15 cellular contexts compared by ENCODE assay signal in the genomic region with DNA sequence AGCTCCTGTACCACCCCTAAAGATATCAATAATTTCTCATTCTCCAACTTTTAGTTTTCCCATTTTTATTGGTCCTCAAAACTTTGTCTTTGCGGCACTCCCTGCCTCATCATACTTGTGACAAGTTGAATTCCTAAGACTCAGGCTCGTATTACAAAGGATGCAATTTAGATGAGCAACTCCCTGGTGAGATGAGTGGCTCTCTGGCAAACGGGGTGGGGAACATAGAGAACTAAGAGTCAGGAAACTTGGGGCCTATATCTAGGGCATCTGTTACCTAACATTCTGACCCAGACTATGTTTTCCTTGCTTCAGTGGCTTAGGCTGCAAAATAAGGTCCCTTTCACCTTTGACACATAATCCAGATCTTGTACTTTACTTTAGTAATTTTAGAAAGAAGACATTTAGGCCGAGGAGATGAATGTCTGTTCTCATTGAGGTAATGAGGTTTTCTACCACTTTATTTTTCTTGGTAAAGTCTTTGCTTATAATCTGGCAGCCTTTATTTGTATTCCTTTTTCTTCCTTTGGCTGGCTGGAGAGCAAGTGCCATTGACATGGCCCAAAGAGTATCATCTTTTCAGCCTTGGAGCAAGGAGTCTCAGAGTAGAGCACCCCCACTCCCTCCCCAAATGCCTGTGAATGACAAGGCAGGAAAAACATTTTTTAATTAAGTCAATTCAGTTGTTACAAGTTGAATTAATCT. TPM values are rescaled to one million over a fixed set of nuclear protein-coding genes. Genes with fewer than 3 reads are reported as not detected.
DNase-seq lines count a peak whose midpoint lies in the region; ATAC-seq and TF ChIP-seq lines count a peak whose summit lies in the region.
"Had no signal": no experiment of that assay in that cellular context is flagged by ENCODE, and none has a peak within 500 bp of the region (broad histone marks: within the 10 kb centered on the region; RNA-seq: fewer than 3 reads in every experiment).

No MANE protein-coding gene starts in this region.

- no peaks in the 10 kb centered on the region for H4K20me1 ChIP-seq in GM23338 (replicated peaks; ENCODE audit: insufficient read depth)

- H3K27me3 ChIP-seq in GM23338 (ENCODE audit: insufficient read depth), result no peaks in the 10 kb centered on the region
- H3K27me3 ChIP-seq in breast epithelium, result no peaks in the 10 kb centered on the region
- no peaks in the 10 kb centered on the region for H3K27me3 ChIP-seq in right cardiac atrium (ENCODE audit: control insufficient read depth, insufficient read depth)
- H3K27me3 ChIP-seq in stomach, result no peaks in the 10 kb centered on the region

- TF ChIP-seq CTCF in GM23338 (conservative IDR thresholded peaks at IDR 0.05; ENCODE audit: low read depth in 2 of 2), result no peak
- no peak for TF ChIP-seq CTCF in breast epithelium (IDR thresholded peaks at IDR 0.05)
- no peak for TF ChIP-seq CTCF in stomach (IDR thresholded peaks at IDR 0.05)

- H3K9me2 ChIP-seq in GM23338 (ENCODE audit: insufficient read depth), result no peaks in the 10 kb centered on the region

- H3K79me2 ChIP-seq in GM23338 (replicated peaks; ENCODE audit: insufficient read depth), result no peaks in the 10 kb centered on the region

- intact Hi-C loops in breast epithelium (cut with DNase I; ENCODE audit: low total_unique reads), result no loop called here
- intact Hi-C loops in right cardiac atrium (cut with DNase I), result no loop called here
- intact Hi-C loops in stomach (cut with DNase I; ENCODE audit: low total_unique reads), result no loop called here

- H3K36me3 Mint-ChIP-seq in GM23338 (ENCODE audit: low read depth), result no peaks in the 10 kb centered on the region

- H3K27ac ChIP-seq in GM23338 (ENCODE audit: low read depth), result no peak overlapping the region
- H3K27ac ChIP-seq in breast epithelium, result peak overlapping the region; percentile 33
- peak overlapping the region; percentile 42 for H3K27ac ChIP-seq in right cardiac atrium (ENCODE audit: low read length)
- H3K27ac ChIP-seq in stomach, result peak overlapping the region in 4 of 5 donors; percentile 7 to 44 (median 30)
- H3K27ac ChIP-seq: epithelial cell of prostate had no signal

- H3K36me3 ChIP-seq in GM23338 (ENCODE audit: insufficient read depth) (no peaks in the 10 kb centered on the region), breast epithelium (no peaks in the 10 kb centered on the region), stomach (no peaks in the 10 kb centered on the region)

- H3K4me1 Mint-ChIP-seq in GM23338, result peaks cover 11% of the 10 kb centered on the region

- H3K27ac Mint-ChIP-seq in GM23338, result no peak overlapping the region
- H3K27ac Mint-ChIP-seq: CD4-positive, alpha-beta T cell had no signal

- H2AFZ ChIP-seq in GM23338, result no peak overlapping the region

- DNase-seq in GM23338 (ENCODE audit: low spot score) (peak; percentile 64), breast epithelium (ENCODE audit: low spot score in 2 of 2) (no peak), right cardiac atrium (peak in 2 of 3 donors; percentile 59 to 79), stomach (no peak), HPDE6-E6E7 (ENCODE audit: extremely low spot score) (no peak), putamen (ENCODE audit: low spot score) (no peak)
- DNase-seq in stimulated activated CD4-positive, alpha-beta T cell treated with anti-CD3 and anti-CD28 coated beads, Interleukin-1b, Interleukin-23, amount 100 ng/mL, for 48 hours, result no peak
- DNase-seq: activated CD8-positive, alpha-beta memory T cell treated with anti-CD3 and anti-CD28 coated beads, Interleukin-2, amount 50 U/mL, for 48 hours; CD4-positive, alpha-beta T cell; NCI-H2227 treated with DMSO at 0.1 percent for 48 hours; posterior cingulate gyrus had no signal

- H3K4me3 Mint-ChIP-seq in GM23338, result no peak overlapping the region
- H3K4me3 Mint-ChIP-seq: CD4-positive, alpha-beta T cell had no signal

- H3K4me1 ChIP-seq in GM23338 (ENCODE audit: insufficient read depth) (peaks cover 8% of the 10 kb centered on the region; the same call in 1 of the 2 replicates), breast epithelium (no peaks in the 10 kb centered on the region), right cardiac atrium (ENCODE audit: control insufficient read depth, insufficient read depth, low read length) (no peaks in the 10 kb centered on the region), stomach (peaks cover 0 to 6% (median 0%) of the 10 kb centered on the region in 4 donors)

- WGBS in right cardiac atrium, result 42% methylated on average over 4 of the region's 4 CpGs
- 64 to 78% (median 70%) methylated on average over 4 of the region's 4 CpGs for WGBS in stomach, 5 donors

- H3K4me2 ChIP-seq in GM23338, result no peak overlapping the region

- no peaks in the 10 kb centered on the region for H3F3A ChIP-seq in GM23338 (replicated peaks; ENCODE audit: low read depth)

- H3K9me3 ChIP-seq in breast epithelium (no peaks in the 10 kb centered on the region), right cardiac atrium (ENCODE audit: control insufficient read depth, low read length) (no peaks in the 10 kb centered on the region), stomach (no peaks in the 10 kb centered on the region)

- no peaks in the 10 kb centered on the region for H3K27me3 Mint-ChIP-seq in GM23338 (ENCODE audit: insufficient read depth, low read depth, poor library complexity)
- H3K27me3 Mint-ChIP-seq: CD4-positive, alpha-beta T cell had no signal

- TF ChIP-seq POLR2A in breast epithelium (IDR thresholded peaks at IDR 0.05), result no peak
- TF ChIP-seq POLR2A in stomach (IDR thresholded peaks at IDR 0.05), result no peak

- ATAC-seq in GM23338, result peak; percentile 93
- ATAC-seq in right cardiac atrium, result peak; percentile 82 to 89
- ATAC-seq in GM19455 (IDR thresholded peaks at IDR 0.05; ENCODE audit: unreplicated experiment), result no peak

- H3K4me3 ChIP-seq in GM23338, result no peak overlapping the region
- no peak overlapping the region for H3K4me3 ChIP-seq in breast epithelium
- H3K4me3 ChIP-seq in right cardiac atrium (ENCODE audit: low read length), result no peak overlapping the region
- H3K4me3 ChIP-seq in stomach, result no peak overlapping the region

- no peaks in the 10 kb centered on the region for H3K9me3 Mint-ChIP-seq in GM23338

- no peak for TF ChIP-seq EP300 in stomach (IDR thresholded peaks at IDR 0.05)

TF ChIP-seq in GM23338, 12 proteins besides CTCF, POLR2A, EP300 and RAD21 (continues in another document):
- no peak for TF ChIP-seq EZH2phosphoT487 (IDR thresholded peaks at IDR 0.05; ENCODE audit: unreplicated experiment)
- TF ChIP-seq, protein P1, sequence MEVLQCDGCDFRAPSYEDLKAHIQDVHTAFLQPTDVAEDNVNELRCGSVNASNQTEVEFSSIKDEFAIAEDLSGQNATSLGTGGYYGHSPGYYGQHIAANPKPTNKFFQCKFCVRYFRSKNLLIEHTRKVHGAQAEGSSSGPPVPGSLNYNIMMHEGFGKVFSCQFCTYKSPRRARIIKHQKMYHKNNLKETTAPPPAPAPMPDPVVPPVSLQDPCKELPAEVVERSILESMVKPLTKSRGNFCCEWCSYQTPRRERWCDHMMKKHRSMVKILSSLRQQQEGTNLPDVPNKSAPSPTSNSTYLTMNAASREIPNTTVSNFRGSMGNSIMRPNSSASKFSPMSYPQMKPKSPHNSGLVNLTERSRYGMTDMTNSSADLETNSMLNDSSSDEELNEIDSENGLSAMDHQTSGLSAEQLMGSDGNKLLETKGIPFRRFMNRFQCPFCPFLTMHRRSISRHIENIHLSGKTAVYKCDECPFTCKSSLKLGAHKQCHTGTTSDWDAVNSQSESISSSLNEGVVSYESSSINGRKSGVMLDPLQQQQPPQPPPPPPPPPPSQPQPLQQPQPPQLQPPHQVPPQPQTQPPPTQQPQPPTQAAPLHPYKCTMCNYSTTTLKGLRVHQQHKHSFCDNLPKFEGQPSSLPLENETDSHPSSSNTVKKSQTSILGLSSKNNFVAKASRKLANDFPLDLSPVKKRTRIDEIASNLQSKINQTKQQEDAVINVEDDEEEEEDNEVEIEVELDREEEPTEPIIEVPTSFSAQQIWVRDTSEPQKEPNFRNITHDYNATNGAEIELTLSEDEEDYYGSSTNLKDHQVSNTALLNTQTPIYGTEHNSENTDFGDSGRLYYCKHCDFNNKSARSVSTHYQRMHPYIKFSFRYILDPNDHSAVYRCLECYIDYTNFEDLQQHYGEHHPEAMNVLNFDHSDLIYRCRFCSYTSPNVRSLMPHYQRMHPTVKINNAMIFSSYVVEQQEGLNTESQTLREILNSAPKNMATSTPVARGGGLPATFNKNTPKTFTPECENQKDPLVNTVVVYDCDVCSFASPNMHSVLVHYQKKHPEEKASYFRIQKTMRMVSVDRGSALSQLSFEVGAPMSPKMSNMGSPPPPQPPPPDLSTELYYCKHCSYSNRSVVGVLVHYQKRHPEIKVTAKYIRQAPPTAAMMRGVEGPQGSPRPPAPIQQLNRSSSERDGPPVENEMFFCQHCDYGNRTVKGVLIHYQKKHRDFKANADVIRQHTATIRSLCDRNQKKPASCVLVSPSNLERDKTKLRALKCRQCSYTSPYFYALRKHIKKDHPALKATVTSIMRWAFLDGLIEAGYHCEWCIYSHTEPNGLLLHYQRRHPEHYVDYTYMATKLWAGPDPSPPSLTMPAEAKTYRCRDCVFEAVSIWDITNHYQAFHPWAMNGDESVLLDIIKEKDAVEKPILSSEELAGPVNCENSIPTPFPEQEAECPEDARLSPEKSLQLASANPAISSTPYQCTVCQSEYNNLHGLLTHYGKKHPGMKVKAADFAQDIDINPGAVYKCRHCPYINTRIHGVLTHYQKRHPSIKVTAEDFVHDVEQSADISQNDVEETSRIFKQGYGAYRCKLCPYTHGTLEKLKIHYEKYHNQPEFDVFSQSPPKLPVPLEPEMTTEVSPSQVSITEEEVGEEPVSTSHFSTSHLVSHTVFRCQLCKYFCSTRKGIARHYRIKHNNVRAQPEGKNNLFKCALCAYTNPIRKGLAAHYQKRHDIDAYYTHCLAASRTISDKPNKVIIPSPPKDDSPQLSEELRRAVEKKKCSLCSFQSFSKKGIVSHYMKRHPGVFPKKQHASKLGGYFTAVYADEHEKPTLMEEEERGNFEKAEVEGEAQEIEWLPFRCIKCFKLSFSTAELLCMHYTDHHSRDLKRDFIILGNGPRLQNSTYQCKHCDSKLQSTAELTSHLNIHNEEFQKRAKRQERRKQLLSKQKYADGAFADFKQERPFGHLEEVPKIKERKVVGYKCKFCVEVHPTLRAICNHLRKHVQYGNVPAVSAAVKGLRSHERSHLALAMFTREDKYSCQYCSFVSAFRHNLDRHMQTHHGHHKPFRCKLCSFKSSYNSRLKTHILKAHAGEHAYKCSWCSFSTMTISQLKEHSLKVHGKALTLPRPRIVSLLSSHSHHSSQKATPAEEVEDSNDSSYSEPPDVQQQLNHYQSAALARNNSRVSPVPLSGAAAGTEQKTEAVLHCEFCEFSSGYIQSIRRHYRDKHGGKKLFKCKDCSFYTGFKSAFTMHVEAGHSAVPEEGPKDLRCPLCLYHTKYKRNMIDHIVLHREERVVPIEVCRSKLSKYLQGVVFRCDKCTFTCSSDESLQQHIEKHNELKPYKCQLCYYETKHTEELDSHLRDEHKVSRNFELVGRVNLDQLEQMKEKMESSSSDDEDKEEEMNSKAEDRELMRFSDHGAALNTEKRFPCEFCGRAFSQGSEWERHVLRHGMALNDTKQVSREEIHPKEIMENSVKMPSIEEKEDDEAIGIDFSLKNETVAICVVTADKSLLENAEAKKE (CRISPR knock-in tag; IDR thresholded peaks at IDR 0.05), result no peak

RNA-seq across cellular contexts. Expression of gene TSPYL6, which starts 15.4 kb away (rescaled TPM):
- total RNA-seq in GM23338 (2014; rRNA removed; shearing (Covaris generic)), result not detected in 2 replicates
- polyA plus RNA-seq in GM23338 (2016; fragmentation: Nextera tagmentation; extraction: Ambion mirVana) (not detected in 2 replicates), right cardiac atrium (not detected), stomach (not detected)
- total RNA-seq in breast epithelium (not detected), right cardiac atrium (not detected), stomach (not detected)
- total RNA-seq: CD4-positive, alpha-beta T cell; kidney epithelial cell had no signal
- polyA plus RNA-seq: urinary bladder had no signal

Comparison
In these comparisons a context has a peak if more than half of its experiments do, and no peak if none do; other contexts are left out.
1. DNase-seq: peak in GM23338 (single experiment) and right cardiac atrium (2 of 3); none in breast epithelium (0 of 2), stomach (single experiment), stimulated activated CD4-positive, alpha-beta T cell treated with anti-CD3 and anti-CD28 coated beads, Interleukin-1b, Interleukin-23, amount 100 ng/mL, for 48 hours (single experiment), HPDE6-E6E7 (single experiment) and putamen (single experiment).